ENCODE assay signal across 9 cellular contexts in genomic region chr12:103680591-103681065, GRCh38.
A peak's percentile ranks its signal among the peaks of the same experiment; 100 is the strongest.
DNase-seq lines count a peak whose midpoint lies in the region; ATAC-seq, FAIRE-seq and TF ChIP-seq lines count a peak whose summit lies in the region.
"Had no signal": no experiment of that assay in that cellular context is flagged by ENCODE, and none has a peak within 500 bp of the region (broad histone marks: within the 10 kb centered on the region; RNA-seq: fewer than 3 reads in every experiment).

No MANE protein-coding gene starts in this region.

- WGBS in pancreas, 2 donors: 81 to 92% methylated on average over 6 of the region's 6 CpGs

- H3K27me3 ChIP-seq in pancreas: no peaks in the 10 kb centered on the region
- H3K27me3 ChIP-seq in MG63: no peaks in the 10 kb centered on the region

- H3K4me3 ChIP-seq in HEK293 (ENCODE audit: low read depth, low read length) (no peak overlapping the region), pancreas (no peak overlapping the region), MG63 (no peak overlapping the region)

- no peak for FAIRE-seq in pancreas (lab: Jason Lieb, UNC)

- TF ChIP-seq POLR2A in erythroblast (IDR thresholded peaks at IDR 0.05; ENCODE audit: low read length): no peak

- H3K4me1 ChIP-seq in HEK293 (ENCODE audit: control insufficient read depth, insufficient read depth, low read length) (no peaks in the 10 kb centered on the region; the same call in 1 of the 2 replicates), pancreas (no peaks in the 10 kb centered on the region)

- no peak overlapping the region for H3K27ac ChIP-seq in HEK293 (ENCODE audit: extremely low read depth, low read depth, low read length)
- H3K27ac ChIP-seq in pancreas: no peak overlapping the region

- intact Hi-C loops in pancreas (cut with DNase I): no loop called here

- TF ChIP-seq CTCF in HEK293 (tag by site-specific recombination; IDR thresholded peaks at IDR 0.05) (no peak), pancreas (IDR thresholded peaks at IDR 0.05) (no peak)

- POLR2A ChIA-PET in HEK293 (lab: Yijun Ruan, JAX): no interaction called here

- ATAC-seq in pancreas: peak in 3 of 4 donors; percentile 66 to 77 (median 75)

- CTCF ChIA-PET in HEK293 (lab: Yijun Ruan, JAX): interaction anchor here (1.4 kb wide), 1 partner anchor 49 kb away, joined by 3 read pairs; no protein-coding TSS in a partner anchor

- H3K9me3 ChIP-seq in HEK293 (ENCODE audit: control insufficient read depth, insufficient read depth, low read depth, low read length): no peaks in the 10 kb centered on the region
- H3K9me3 ChIP-seq in pancreas: no peaks in the 10 kb centered on the region
- no peaks in the 10 kb centered on the region for H3K9me3 ChIP-seq in MG63

- H3K36me3 ChIP-seq in HEK293 (ENCODE audit: control insufficient read depth in 2 of 2, insufficient read depth in 1 of 2, low read length in 2 of 2) (no peaks in the 10 kb centered on the region), pancreas (no peaks in the 10 kb centered on the region), MG63 (no peaks in the 10 kb centered on the region)

- DNase-seq in NCI-H345 (lab: John Stamatoyannopoulos, UW) (peak; percentile 47), erythroblast (lab: John Stamatoyannopoulos, UW) (peak; percentile 16 to 59), pancreas (peak in 1 of 6 donors; percentile 21), MG63 (no peak), NCI-H146 (lab: John Stamatoyannopoulos, UW) (no peak), AML-193 (lab: John Stamatoyannopoulos, UW) (no peak)
- no peak for DNase-seq in stimulated activated CD4-positive, alpha-beta T cell treated with anti-CD3 and anti-CD28 coated beads, Interleukin-2, amount 100 ng/mL, for 48 hours
- DNase-seq: DND-41 had no signal

TF ChIP-seq in HEK293, 187 proteins besides CTCF, POLR2A, EP300 and RAD21 (continues in another document):
- TF ChIP-seq ZNF48 (tag by site-specific recombination; IDR thresholded peaks at IDR 0.05): no peak
- no peak for TF ChIP-seq ZNF302 (tag by site-specific recombination; IDR thresholded peaks at IDR 0.05; ENCODE audit: low read depth)
- no peak for TF ChIP-seq ZNF473 (tag by site-specific recombination; IDR thresholded peaks at IDR 0.05)
- TF ChIP-seq ZNF624 (tag by site-specific recombination; IDR thresholded peaks at IDR 0.05): no peak
- TF ChIP-seq SCRT2 (tag by site-specific recombination; IDR thresholded peaks at IDR 0.05): no peak
- no peak for TF ChIP-seq ZNF121 (tag by site-specific recombination; IDR thresholded peaks at IDR 0.05)
- no peak for TF ChIP-seq ZNF18 (tag by site-specific recombination; IDR thresholded peaks at IDR 0.05)
- TF ChIP-seq GLIS1 (tag by site-specific recombination; IDR thresholded peaks at IDR 0.05): peak; percentile 17; the same call in 1 of the 2 replicates
- no peak for TF ChIP-seq ZNF514 (tag by site-specific recombination; IDR thresholded peaks at IDR 0.05)
- TF ChIP-seq ZNF155 (tag by site-specific recombination; IDR thresholded peaks at IDR 0.05): no peak
- peak; percentile 15; the same call in 1 of the 2 replicates for TF ChIP-seq ZXDB (tag by site-specific recombination; IDR thresholded peaks at IDR 0.05)
- TF ChIP-seq ZNF350 (tag by site-specific recombination; IDR thresholded peaks at IDR 0.05): no peak
- no peak for TF ChIP-seq OVOL3 (tag by site-specific recombination; IDR thresholded peaks at IDR 0.05)
- no peak for TF ChIP-seq ZNF19 (tag by site-specific recombination; IDR thresholded peaks at IDR 0.05; ENCODE audit: low read depth)
- TF ChIP-seq ZNF311 (tag by site-specific recombination; IDR thresholded peaks at IDR 0.05; ENCODE audit: borderline replicate concordance): no peak
- TF ChIP-seq ZNF677 (tag by site-specific recombination; IDR thresholded peaks at IDR 0.05): no peak
- peak; percentile 59 for TF ChIP-seq EGR2 (tag by site-specific recombination; IDR thresholded peaks at IDR 0.05; ENCODE audit: low read depth)
- TF ChIP-seq ZNF623 (tag by site-specific recombination; IDR thresholded peaks at IDR 0.05): no peak
- TF ChIP-seq ZNF654 (tag by site-specific recombination; IDR thresholded peaks at IDR 0.05; ENCODE audit: low read depth): no peak
- no peak for TF ChIP-seq ZBTB26 (tag by site-specific recombination; optimal IDR thresholded peaks at IDR 0.05)
- TF ChIP-seq PATZ1 (tag by site-specific recombination; IDR thresholded peaks at IDR 0.05): no peak
- no peak for TF ChIP-seq ZNF510 (tag by site-specific recombination; IDR thresholded peaks at IDR 0.05; ENCODE audit: insufficient replicate concordance)
- no peak for TF ChIP-seq ZNF335 (tag by site-specific recombination; conservative IDR thresholded peaks at IDR 0.05)
- no peak for TF ChIP-seq HOXD13 (CRISPR knock-in tag; IDR thresholded peaks at IDR 0.05; ENCODE audit: borderline replicate concordance)
- TF ChIP-seq ZNF580 (tag by site-specific recombination; IDR thresholded peaks at IDR 0.05): no peak
- no peak for TF ChIP-seq ZSCAN5A (tag by site-specific recombination; IDR thresholded peaks at IDR 0.05)
- no peak for TF ChIP-seq ZNF837 (tag by site-specific recombination; IDR thresholded peaks at IDR 0.05)
- peak; percentile 77 for TF ChIP-seq ZFHX2 (tag by site-specific recombination; conservative IDR thresholded peaks at IDR 0.05)
- TF ChIP-seq ZNF692 (tag by site-specific recombination; IDR thresholded peaks at IDR 0.05): no peak
- no peak for TF ChIP-seq ZIC2 (tag by site-specific recombination; IDR thresholded peaks at IDR 0.05)
- TF ChIP-seq ZNF529 (tag by site-specific recombination; IDR thresholded peaks at IDR 0.05; ENCODE audit: insufficient replicate concordance): no peak

Comparison
In these comparisons a context has a peak if more than half of its experiments do, and no peak if none do; other contexts are left out.
1. DNase-seq: peak in NCI-H345 (single experiment) and erythroblast (2 of 2); none in MG63 (single experiment), NCI-H146 (single experiment), AML-193 (0 of 2) and stimulated activated CD4-positive, alpha-beta T cell treated with anti-CD3 and anti-CD28 coated beads, Interleukin-2, amount 100 ng/mL, for 48 hours (0 of 2).